19 cellular contexts compared by ENCODE assay signal in the genomic region with DNA sequence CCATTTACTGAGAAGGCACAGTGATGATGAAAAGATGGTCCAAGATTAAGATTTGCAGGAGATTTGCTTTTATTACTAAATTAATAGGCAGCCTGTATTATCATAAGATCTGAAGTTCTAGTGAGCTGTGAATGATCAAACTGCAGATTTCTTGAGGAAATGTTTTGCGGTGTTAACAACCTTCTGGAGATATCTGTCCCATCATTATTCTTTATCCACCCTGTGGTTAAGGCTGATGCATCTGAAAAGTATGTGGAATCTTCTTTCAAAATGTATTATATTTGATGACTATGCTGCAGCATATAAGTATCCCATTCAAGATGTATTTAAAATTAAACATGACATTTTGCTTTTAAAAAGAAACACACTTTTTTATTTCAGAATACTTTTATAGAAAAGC.
DNase-seq lines count a peak whose midpoint lies in the region; ATAC-seq and TF ChIP-seq lines count a peak whose summit lies in the region.
"Had no signal": no experiment of that assay in that cellular context is flagged by ENCODE, and none has a peak within 500 bp of the region (broad histone marks: within the 10 kb centered on the region; RNA-seq: fewer than 3 reads in every experiment).

No MANE protein-coding gene starts in this region.

- H3K36me3 ChIP-seq in IMR-90 (ENCODE audit: control insufficient read depth, insufficient read depth, low read length) = no peaks in the 10 kb centered on the region
- H3K36me3 ChIP-seq in brain microvascular endothelial cell (replicated peaks) = no peaks in the 10 kb centered on the region
- no peaks in the 10 kb centered on the region for H3K36me3 ChIP-seq in neuronal stem cell (replicated peaks in 1 of 2; ENCODE audit: control insufficient read depth in 2 of 2, insufficient read depth in 2 of 2, low read length in 2 of 2)
- H3K36me3 ChIP-seq: HAP-1, upper lobe of right lung had no signal

- H2BK15ac ChIP-seq in IMR-90 (ENCODE audit: low read depth, low read length) = no peak overlapping the region
- no peak overlapping the region for H2BK15ac ChIP-seq in neuronal stem cell (ENCODE audit: low read length)

- no peak overlapping the region for H2AK9ac ChIP-seq in IMR-90 (replicated peaks; ENCODE audit: low read depth, low read length, poor library complexity)

- H3K27ac ChIP-seq in IMR-90 (ENCODE audit: insufficient read depth, low read length) (no peak overlapping the region), brain microvascular endothelial cell (peak overlapping the region; percentile 95), coronary artery (no peak overlapping the region), neuronal stem cell (replicated peaks; ENCODE audit: low read length) (no peak overlapping the region)
- H3K27ac ChIP-seq: upper lobe of right lung had no signal

- H3K4me1 ChIP-seq in IMR-90 (ENCODE audit: control insufficient read depth, insufficient read depth, low read length) (no peaks in the 10 kb centered on the region), neuronal stem cell (ENCODE audit: control insufficient read depth in 2 of 2, insufficient read depth in 1 of 2, low read depth in 1 of 2, low read length in 2 of 2) (no peaks in the 10 kb centered on the region)
- H3K4me1 ChIP-seq: HAP-1, upper lobe of right lung had no signal

- H3K14ac ChIP-seq in IMR-90 (replicated peaks; ENCODE audit: low read depth, low read length) (no peak overlapping the region), neuronal stem cell (ENCODE audit: low read length) (no peak overlapping the region)

- H3K79me1 ChIP-seq in IMR-90 (ENCODE audit: low read depth in 1 of 2, low read length in 2 of 2) (no peaks in the 10 kb centered on the region), neuronal stem cell (ENCODE audit: low read depth, low read length) (no peaks in the 10 kb centered on the region)

- H4K5ac ChIP-seq in IMR-90 (ENCODE audit: low read depth, low read length) = no peak overlapping the region

- H3K9me1 ChIP-seq in IMR-90 (ENCODE audit: insufficient read depth, low read length) = no peaks in the 10 kb centered on the region

- TF ChIP-seq POLR2A in IMR-90 (IDR thresholded peaks at IDR 0.05; ENCODE audit: low read depth, low read length) (no peak), lower leg skin (IDR thresholded peaks at IDR 0.05) (no peak)

- H3K27me3 ChIP-seq in IMR-90 (ENCODE audit: control insufficient read depth, insufficient read depth, low read length) (no peaks in the 10 kb centered on the region), brain microvascular endothelial cell (replicated peaks) (no peaks in the 10 kb centered on the region), neuronal stem cell (ENCODE audit: control insufficient read depth in 3 of 3, insufficient read depth in 3 of 3, low read depth in 1 of 3, low read length in 3 of 3) (no peaks in the 10 kb centered on the region)
- H3K27me3 ChIP-seq: upper lobe of right lung had no signal

- H2BK120ac ChIP-seq in IMR-90 (ENCODE audit: low read depth, low read length) (no peak overlapping the region), neuronal stem cell (ENCODE audit: low read depth, low read length) (no peak overlapping the region)

- no TSS peak for BruUV-seq in IMR-90 (replicated peaks; lab: Mats Ljungman, UMichigan)

- H3K4ac ChIP-seq in IMR-90 (ENCODE audit: low read depth, low read length) (no peak overlapping the region), neuronal stem cell (ENCODE audit: low read length) (no peak overlapping the region)

- no peak overlapping the region for H2AK5ac ChIP-seq in IMR-90 (ENCODE audit: low read depth, low read length)
- no peak overlapping the region for H2AK5ac ChIP-seq in neuronal stem cell (ENCODE audit: low read depth, low read length)

- no CpG with 5 or more reads among the region's 1 CpG for WGBS in IMR-90 (ENCODE audit: extremely low coverage in 2 of 2, insufficient read length in 1 of 2), 2 experiments
- WGBS in neuronal stem cell (ENCODE audit: extremely low coverage in 2 of 2, insufficient read length in 2 of 2, insufficient replicate concordance in 1 of 2), 2 donors = no CpG with 5 or more reads among the region's 1 CpG
- 86 to 87% methylated on average over 1 of the region's 1 CpG for WGBS in lower leg skin, 2 donors

- H2AFZ ChIP-seq in IMR-90 (replicated peaks; ENCODE audit: low read length, poor library complexity) (no peak overlapping the region), neuronal stem cell (ENCODE audit: low read length) (no peak overlapping the region)

- DNase-seq in AG10803 (ENCODE audit: low read depth) (peak; percentile 29), IMR-90 (peak; percentile 4), brain microvascular endothelial cell (peak; percentile 76), iris pigment epithelial cell (ENCODE audit: low read depth) (peak; percentile 93), coronary artery (ENCODE audit: low spot score) (no peak), neuronal stem cell (ENCODE audit: low spot score) (no peak), lower leg skin (ENCODE audit: low spot score in 2 of 2) (no peak)
- DNase-seq: activated CD4-positive, CD25-positive, alpha-beta regulatory T cell treated with anti-CD3 and anti-CD28 coated beads, Interleukin-2, amount 50 U/mL, for 72 hours; activated CD8-positive, alpha-beta memory T cell treated with anti-CD3 and anti-CD28 coated beads, Interleukin-2, amount 10 ng/mL, durations not matched to agents 7 days and 5 days; CD4-positive, alpha-beta T cell; DMS79; natural killer cell; NCI-H2227 treated with DMSO at 0.1 percent for 48 hours; stimulated activated naive CD8-positive, alpha-beta T cell treated with anti-CD3 and anti-CD28 coated beads, Interleukin-15, amount 100 ng/mL, for 72 hours; upper lobe of right lung had no signal

- H4K20me1 ChIP-seq in IMR-90 (ENCODE audit: insufficient read depth, low read length) = no peaks in the 10 kb centered on the region

- CTCF ChIA-PET in IMR-90 (lab: Yijun Ruan, JAX) = no interaction called here

- intact Hi-C loops in IMR-90 (cut with micrococcal nuclease) = no loop called here
- intact Hi-C loops in lower leg skin (cut with DNase I; ENCODE audit: low total_unique reads) = no loop called here

- TF ChIP-seq CTCF in AG10803 (conservative IDR thresholded peaks at IDR 0.05; ENCODE audit: low read length) (no peak), IMR-90 (conservative IDR thresholded peaks at IDR 0.05; ENCODE audit: low read depth, low read length) (no peak), brain microvascular endothelial cell (IDR thresholded peaks at IDR 0.05; ENCODE audit: low read depth, low read length, missing control alignments) (no peak), coronary artery (IDR thresholded peaks at IDR 0.05) (no peak), lower leg skin (IDR thresholded peaks at IDR 0.05) (no peak)

- TF ChIP-seq RAD21 in IMR-90 (IDR thresholded peaks at IDR 0.05; ENCODE audit: low read length) = no peak

- H2BK12ac ChIP-seq in neuronal stem cell (ENCODE audit: low read length) = no peak overlapping the region

- no peak overlapping the region for H2BK20ac ChIP-seq in IMR-90 (ENCODE audit: low read depth, low read length)

- dilution Hi-C loops in IMR-90 (cut with HindIII; ENCODE audit: low sequenced_read_pairs, unreplicated experiment) = no loop called here

- ATAC-seq in IMR-90 (ENCODE audit: low read depth) (no peak), HG03175 (IDR thresholded peaks at IDR 0.05; ENCODE audit: unreplicated experiment) (no peak)
- ATAC-seq: activated CD8-positive, alpha-beta memory T cell treated with anti-CD3 and anti-CD28 coated beads, Interleukin-2, amount 10 ng/mL, durations not matched to agents 7 days and 5 days; natural killer cell; Right ventricle myocardium inferior; stimulated activated naive CD8-positive, alpha-beta T cell treated with anti-CD3 and anti-CD28 coated beads, Interleukin-15, amount 100 ng/mL, for 72 hours; upper lobe of right lung had no signal

- no peak overlapping the region for H4K91ac ChIP-seq in IMR-90 (ENCODE audit: insufficient read depth, low read depth, low read length)
- H4K91ac ChIP-seq in neuronal stem cell (ENCODE audit: low read depth, low read length, poor library complexity) = no peak overlapping the region

- in situ Hi-C loops in IMR-90 (cut with MboI; ENCODE audit: low sequenced_read_pairs) = no loop called here
- in situ Hi-C loops in brain microvascular endothelial cell (cut with HindIII; ENCODE audit: low pct_ligation_motif_present, low sequenced_read_pairs) = no loop called here

- H4K8ac ChIP-seq in IMR-90 (ENCODE audit: low read depth in 2 of 2, low read length in 2 of 2) (no peak overlapping the region), neuronal stem cell (ENCODE audit: low read depth, low read length) (no peak overlapping the region)

- H3K4me2 ChIP-seq in IMR-90 (ENCODE audit: low read depth, low read length) (no peak overlapping the region), neuronal stem cell (ENCODE audit: insufficient read depth, low read length, poor library complexity, severe bottlenecking) (no peak overlapping the region)

- H3K56ac ChIP-seq in IMR-90 (ENCODE audit: extremely low read depth, insufficient read depth, low read length) = no peak overlapping the region

- H3K4me3 ChIP-seq in AG10803 (ENCODE audit: low read length) (no peak overlapping the region), IMR-90 (ENCODE audit: insufficient read depth, low read depth, low read length) (no peak overlapping the region), brain microvascular endothelial cell (ENCODE audit: low read depth, low read length) (no peak overlapping the region), coronary artery (no peak overlapping the region), neuronal stem cell (ENCODE audit: low read length in 2 of 2) (no peak overlapping the region), lower leg skin (ENCODE audit: low read depth, poor library complexity, severe bottlenecking) (no peak overlapping the region)
- H3K4me3 ChIP-seq: HAP-1, lung, upper lobe of right lung had no signal

- H2BK5ac ChIP-seq in IMR-90 (ENCODE audit: low read depth, low read length, poor library complexity, severe bottlenecking) = no peak overlapping the region
- H2BK5ac ChIP-seq in neuronal stem cell (ENCODE audit: low read length) = no peak overlapping the region

- no peaks in the 10 kb centered on the region for H3K9me3 ChIP-seq in IMR-90 (ENCODE audit: control insufficient read depth, insufficient read depth, low read length)
- no peaks in the 10 kb centered on the region for H3K9me3 ChIP-seq in neuronal stem cell (replicated peaks in 1 of 2; ENCODE audit: control insufficient read depth in 2 of 2, insufficient read depth in 1 of 2, low read depth in 1 of 2, low read length in 2 of 2)
- H3K9me3 ChIP-seq: HAP-1, upper lobe of right lung had no signal

- no peak overlapping the region for H3K18ac ChIP-seq in IMR-90 (ENCODE audit: low read depth, low read length)
- no peak overlapping the region for H3K18ac ChIP-seq in neuronal stem cell (ENCODE audit: low read length)

- H3K9ac ChIP-seq in IMR-90 (ENCODE audit: low read depth, low read length) (no peak overlapping the region), neuronal stem cell (ENCODE audit: low read depth, low read length, poor library complexity) (no peak overlapping the region)

- H3K23ac ChIP-seq in IMR-90 (ENCODE audit: low read depth, low read length) = no peak overlapping the region
- no peak overlapping the region for H3K23ac ChIP-seq in neuronal stem cell (ENCODE audit: low read depth, low read length, poor library complexity)

- POLR2A ChIA-PET in IMR-90 (lab: Charles Lee; ENCODE audit: unreplicated experiment) = no interaction called here

TF ChIP-seq in IMR-90, 13 proteins besides CTCF, POLR2A, EP300 and RAD21 (continues in another document):
- no peak for TF ChIP-seq MAFK (IDR thresholded peaks at IDR 0.05; ENCODE audit: low read depth, low read length)

Comparison
In these comparisons a context has a peak if more than half of its experiments do, and no peak if none do; other contexts are left out.
1. DNase-seq: peak in AG10803 (single experiment), IMR-90 (single experiment), brain microvascular endothelial cell (single experiment) and iris pigment epithelial cell (single experiment); none in coronary artery (single experiment), neuronal stem cell (single experiment) and lower leg skin (0 of 2).